Comparison of ENCODE assay signal across 13 cellular contexts in genomic region chr9:122001491-122002201, GRCh38.
DNase-seq lines count a peak whose midpoint lies in the region; ATAC-seq and TF ChIP-seq lines count a peak whose summit lies in the region.
"Had no signal": no experiment of that assay in that cellular context is flagged by ENCODE, and none has a peak within 500 bp of the region (broad histone marks: within the 10 kb centered on the region; RNA-seq: fewer than 3 reads in every experiment).

No MANE protein-coding gene starts in this region.

- peak; percentile 12 for DNase-seq in activated CD8-positive, alpha-beta T cell treated with anti-CD3 and anti-CD28 coated beads, Interleukin-2, amount 10 ng/mL, durations not matched to agents 7 days and 5 days
- DNase-seq in activated CD8-positive, alpha-beta T cell treated with anti-CD3 and anti-CD28 coated beads for 36 hours: no peak
- DNase-seq in dermis blood vessel endothelial cell (peak; percentile 24), upper lobe of right lung (no peak), NCI-H2171 (lab: John Stamatoyannopoulos, UW) (no peak), glomerular visceral epithelial cell (ENCODE audit: extremely low spot score) (no peak)
- no peak for DNase-seq in activated CD4-positive, CD25-positive, alpha-beta regulatory T cell treated with anti-CD3 and anti-CD28 coated beads, Interleukin-2, amount 50 U/mL, for 72 hours
- DNase-seq: activated CD4-positive, alpha-beta T cell treated with anti-CD3 and anti-CD28 coated beads for 4 hours; DND-41; NCI-H2227 treated with DMSO at 0.1 percent for 48 hours; stimulated activated CD4-positive, alpha-beta T cell treated with anti-CD3 and anti-CD28 coated beads, Interleukin-1b, Interleukin-23, amount 100 ng/mL, for 48 hours had no signal

- H3K36me3 ChIP-seq in upper lobe of right lung: no peaks in the 10 kb centered on the region
- H3K36me3 ChIP-seq: ovary had no signal

- no peak overlapping the region for H3K4me3 ChIP-seq in upper lobe of right lung
- H3K4me3 ChIP-seq: ovary had no signal

- no peaks in the 10 kb centered on the region for H3K27me3 Mint-ChIP-seq in activated CD8-positive, alpha-beta T cell treated with anti-CD3 and anti-CD28 coated beads, Interleukin-2, amount 10 ng/mL, durations not matched to agents 7 days and 5 days (ENCODE audit: low read depth)
- no peaks in the 10 kb centered on the region for H3K27me3 Mint-ChIP-seq in activated CD8-positive, alpha-beta T cell treated with anti-CD3 and anti-CD28 coated beads for 36 hours

- H3K9me3 Mint-ChIP-seq in activated CD8-positive, alpha-beta T cell treated with anti-CD3 and anti-CD28 coated beads, Interleukin-2, amount 10 ng/mL, durations not matched to agents 7 days and 5 days (ENCODE audit: insufficient read depth): no peaks in the 10 kb centered on the region
- H3K9me3 Mint-ChIP-seq in activated CD8-positive, alpha-beta T cell treated with anti-CD3 and anti-CD28 coated beads for 36 hours: no peaks in the 10 kb centered on the region

- H3K4me3 Mint-ChIP-seq in activated CD8-positive, alpha-beta T cell treated with anti-CD3 and anti-CD28 coated beads, Interleukin-2, amount 10 ng/mL, durations not matched to agents 7 days and 5 days: no peak overlapping the region
- H3K4me3 Mint-ChIP-seq in activated CD8-positive, alpha-beta T cell treated with anti-CD3 and anti-CD28 coated beads for 36 hours: no peak overlapping the region

- CTCF ChIA-PET in activated CD8-positive, alpha-beta T cell treated with anti-CD3 and anti-CD28 coated beads, Interleukin-2, amount 10 ng/mL, durations not matched to agents 7 days and 5 days (lab: Charles Lee): no interaction called here
- CTCF ChIA-PET in activated CD8-positive, alpha-beta T cell treated with anti-CD3 and anti-CD28 coated beads for 36 hours (lab: Charles Lee): interaction anchor here (1.5 kb wide), 1 partner anchor 11 kb away, joined by 3 read pairs; no protein-coding TSS in a partner anchor

- POLR2A ChIA-PET in activated CD8-positive, alpha-beta T cell treated with anti-CD3 and anti-CD28 coated beads, Interleukin-2, amount 10 ng/mL, durations not matched to agents 7 days and 5 days (lab: Charles Lee): no interaction called here
- POLR2A ChIA-PET in activated CD8-positive, alpha-beta T cell treated with anti-CD3 and anti-CD28 coated beads for 36 hours (lab: Charles Lee): no interaction called here

- H3K27ac Mint-ChIP-seq in activated CD8-positive, alpha-beta T cell treated with anti-CD3 and anti-CD28 coated beads, Interleukin-2, amount 10 ng/mL, durations not matched to agents 7 days and 5 days: no peak overlapping the region
- no peak overlapping the region for H3K27ac Mint-ChIP-seq in activated CD8-positive, alpha-beta T cell treated with anti-CD3 and anti-CD28 coated beads for 36 hours

- H3K4me1 Mint-ChIP-seq in activated CD8-positive, alpha-beta T cell treated with anti-CD3 and anti-CD28 coated beads, Interleukin-2, amount 10 ng/mL, durations not matched to agents 7 days and 5 days (ENCODE audit: low read depth): no peaks in the 10 kb centered on the region
- H3K4me1 Mint-ChIP-seq in activated CD8-positive, alpha-beta T cell treated with anti-CD3 and anti-CD28 coated beads for 36 hours (ENCODE audit: low read depth): peaks cover 6% of the 10 kb centered on the region

- intact Hi-C loops in activated CD8-positive, alpha-beta T cell treated with anti-CD3 and anti-CD28 coated beads for 36 hours (cut with micrococcal nuclease): no loop called here
- intact Hi-C loops in upper lobe of right lung (cut with DNase I): no loop called here

- H3K27me3 ChIP-seq in layer of hippocampus (ENCODE audit: control insufficient read depth, insufficient read depth, low read length) (no peaks in the 10 kb centered on the region), upper lobe of right lung (no peaks in the 10 kb centered on the region)
- H3K27me3 ChIP-seq: ovary had no signal

- no peaks in the 10 kb centered on the region for H3K9me3 ChIP-seq in upper lobe of right lung
- H3K9me3 ChIP-seq: ovary had no signal

- no peaks in the 10 kb centered on the region for H3K36me3 Mint-ChIP-seq in activated CD8-positive, alpha-beta T cell treated with anti-CD3 and anti-CD28 coated beads, Interleukin-2, amount 10 ng/mL, durations not matched to agents 7 days and 5 days (ENCODE audit: low read depth)
- no peaks in the 10 kb centered on the region for H3K36me3 Mint-ChIP-seq in activated CD8-positive, alpha-beta T cell treated with anti-CD3 and anti-CD28 coated beads for 36 hours (ENCODE audit: low read depth)

- ATAC-seq in activated CD8-positive, alpha-beta T cell treated with anti-CD3 and anti-CD28 coated beads, Interleukin-2, amount 10 ng/mL, durations not matched to agents 7 days and 5 days: no peak
- no peak for ATAC-seq in activated CD8-positive, alpha-beta T cell treated with anti-CD3 and anti-CD28 coated beads for 36 hours
- peak; percentile 67 for ATAC-seq in upper lobe of right lung

- peaks cover 4% of the 10 kb centered on the region for H3K4me1 ChIP-seq in upper lobe of right lung

- H3K27ac ChIP-seq in layer of hippocampus (ENCODE audit: low read depth, low read length): peak overlapping the region; percentile 17
- no peak overlapping the region for H3K27ac ChIP-seq in upper lobe of right lung
- H3K27ac ChIP-seq: ovary had no signal

- no peak for TF ChIP-seq CTCF in activated CD8-positive, alpha-beta T cell treated with anti-CD3 and anti-CD28 coated beads for 36 hours (IDR thresholded peaks at IDR 0.05)
- TF ChIP-seq CTCF in upper lobe of right lung (IDR thresholded peaks at IDR 0.05): no peak

Comparison
In these comparisons a context has a peak if more than half of its experiments do, and no peak if none do; other contexts are left out.
1. DNase-seq: peak in activated CD8-positive, alpha-beta T cell treated with anti-CD3 and anti-CD28 coated beads, Interleukin-2, amount 10 ng/mL, durations not matched to agents 7 days and 5 days (single experiment) and dermis blood vessel endothelial cell (single experiment); none in activated CD8-positive, alpha-beta T cell treated with anti-CD3 and anti-CD28 coated beads for 36 hours (single experiment), upper lobe of right lung (single experiment), activated CD4-positive, CD25-positive, alpha-beta regulatory T cell treated with anti-CD3 and anti-CD28 coated beads, Interleukin-2, amount 50 U/mL, for 72 hours (single experiment), NCI-H2171 (single experiment) and glomerular visceral epithelial cell (single experiment).